In the genomic region with DNA sequence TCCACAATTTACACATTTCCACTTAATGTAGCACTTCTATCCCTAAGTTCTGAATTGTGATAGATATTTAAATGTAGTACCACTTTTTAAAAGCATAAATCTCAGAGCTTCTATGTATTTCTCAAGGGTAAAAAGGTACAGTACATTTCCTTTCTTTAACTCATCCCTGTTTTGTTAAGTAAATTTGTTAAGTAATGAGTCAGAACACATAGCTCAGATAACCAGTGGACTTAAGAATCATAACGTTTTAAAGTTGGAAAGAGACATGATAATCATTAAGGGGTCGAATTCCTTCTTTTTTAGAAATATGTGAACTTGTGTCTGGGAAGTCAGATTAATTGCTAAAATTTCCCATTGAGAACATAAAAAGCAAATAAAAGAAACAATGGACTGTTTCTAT, we compare ENCODE assay signal across 20 cellular contexts.
DNase-seq lines count a peak whose midpoint lies in the region; ATAC-seq, FAIRE-seq and TF ChIP-seq lines count a peak whose summit lies in the region.
"Had no signal": no experiment of that assay in that cellular context is flagged by ENCODE, and none has a peak within 500 bp of the region (broad histone marks: within the 10 kb centered on the region; RNA-seq: fewer than 3 reads in every experiment).

No MANE protein-coding gene starts in this region.

- no peaks in the 10 kb centered on the region for H3K4me1 Mint-ChIP-seq in activated T-cell treated with anti-CD3 and anti-CD28 coated beads, Interleukin-2, amount 50 U/mL, for 72 hours (ENCODE audit: low read depth)

- ATAC-seq in SK-N-SH treated with all-trans-retinoic acid at 6 μM for 48 hours (peak; percentile 34; the same call in 2 of the 3 replicates), GM18498 (IDR thresholded peaks at IDR 0.05; ENCODE audit: unreplicated experiment) (no peak)
- ATAC-seq in activated T-cell treated with anti-CD3 and anti-CD28 coated beads, Interleukin-2, amount 50 U/mL, for 72 hours (replicated peaks in 1 of 2) = no peak

- no peaks in the 10 kb centered on the region for H3K27me3 Mint-ChIP-seq in activated T-cell treated with anti-CD3 and anti-CD28 coated beads, Interleukin-2, amount 50 U/mL, for 72 hours (ENCODE audit: low read depth)
- H3K27me3 Mint-ChIP-seq: CD4-positive, alpha-beta T cell had no signal

- DNase-seq in D721Med (ENCODE audit: insufficient read length, low spot score) = no peak
- DNase-seq in fibroblast of pulmonary artery (ENCODE audit: low read depth) = peak; percentile 4
- DNase-seq in non-pigmented ciliary epithelial cell (ENCODE audit: low read depth) = peak; percentile 8
- DNase-seq in T-helper 9 cell = no peak
- DNase-seq in activated T-cell treated with anti-CD3 and anti-CD28 coated beads, Interleukin-2, amount 50 U/mL, for 72 hours = no peak
- DNase-seq: Calu3; CD4-positive, alpha-beta T cell; DMS79; HFFc6; KG1; MV-4-11; NCI-H1417; NCI-H187; NCI-H2107; NCI-H510A treated with DMSO at 0.1 percent for 48 hours; SJCRH30 had no signal

- H3K27ac Mint-ChIP-seq in activated T-cell treated with anti-CD3 and anti-CD28 coated beads, Interleukin-2, amount 50 U/mL, for 72 hours = no peak overlapping the region
- H3K27ac Mint-ChIP-seq: CD4-positive, alpha-beta T cell; HFFc6 had no signal

- H3K4me3 ChIP-seq in fibroblast of pulmonary artery (replicated peaks; ENCODE audit: low read depth, low read length) = no peak overlapping the region
- H3K4me3 ChIP-seq: SJCRH30 had no signal

- FAIRE-seq in D721Med (lab: Jason Lieb, UNC) = peak; percentile 25
- FAIRE-seq: A204.1, H54 had no signal

- no peak for TF ChIP-seq CTCF in D721Med (IDR thresholded peaks at IDR 0.05; ENCODE audit: insufficient read depth, missing control alignments)
- no peak for TF ChIP-seq CTCF in fibroblast of pulmonary artery (IDR thresholded peaks at IDR 0.05; ENCODE audit: low read length, missing control alignments)

- peaks cover 4 to 10% of the 10 kb centered on the region in 2 donors for H3K9me3 Mint-ChIP-seq in activated T-cell treated with anti-CD3 and anti-CD28 coated beads, Interleukin-2, amount 50 U/mL, for 72 hours

- H3K4me3 Mint-ChIP-seq in activated T-cell treated with anti-CD3 and anti-CD28 coated beads, Interleukin-2, amount 50 U/mL, for 72 hours = no peak overlapping the region
- H3K4me3 Mint-ChIP-seq: CD4-positive, alpha-beta T cell; HFFc6 had no signal

- peaks cover 0 to 1% of the 10 kb centered on the region in 2 donors for H3K36me3 Mint-ChIP-seq in activated T-cell treated with anti-CD3 and anti-CD28 coated beads, Interleukin-2, amount 50 U/mL, for 72 hours (ENCODE audit: insufficient read depth in 2 of 2)

TF ChIP-seq in SK-N-SH treated with all-trans-retinoic acid at 6 μM for 48 hours, 23 proteins besides CTCF, POLR2A, EP300 and RAD21:
- TF ChIP-seq ARNTL (CRISPR knock-in tag; IDR thresholded peaks at IDR 0.05; ENCODE audit: borderline replicate concordance, low read depth) (no peak), TSHZ2 (CRISPR knock-in tag; IDR thresholded peaks at IDR 0.05) (no peak), TCF4 (CRISPR knock-in tag; IDR thresholded peaks at IDR 0.05; ENCODE audit: borderline replicate concordance) (no peak), GLIS3 (CRISPR knock-in tag; IDR thresholded peaks at IDR 0.05) (no peak), ZC3H10 (CRISPR knock-in tag; IDR thresholded peaks at IDR 0.05) (no peak), ISL1 (CRISPR knock-in tag; IDR thresholded peaks at IDR 0.05) (peak; percentile 19; the same call in 1 of the 2 replicates), ZNF70 (CRISPR knock-in tag; IDR thresholded peaks at IDR 0.05) (no peak)

Comparison
In these comparisons a context has a peak if more than half of its experiments do, and no peak if none do; other contexts are left out.
1. DNase-seq: peak in fibroblast of pulmonary artery (single experiment) and non-pigmented ciliary epithelial cell (single experiment); none in D721Med (single experiment), T-helper 9 cell (single experiment) and activated T-cell treated with anti-CD3 and anti-CD28 coated beads, Interleukin-2, amount 50 U/mL, for 72 hours (0 of 2).